Comparison of ENCODE assay signal across 11 cellular contexts in genomic region chr7:137943132-137943551, GRCh38. TPM values are rescaled to one million over a fixed set of nuclear protein-coding genes. Genes with fewer than 3 reads are reported as not detected.
DNase-seq lines count a peak whose midpoint lies in the region; ATAC-seq and TF ChIP-seq lines count a peak whose summit lies in the region.
"Had no signal": no experiment of that assay in that cellular context is flagged by ENCODE, and none has a peak within 500 bp of the region (broad histone marks: within the 10 kb centered on the region; RNA-seq: fewer than 3 reads in every experiment).

No MANE protein-coding gene starts in this region.

- peaks cover 45% of the 10 kb centered on the region for H3K4me1 ChIP-seq in adipocyte (ENCODE audit: control insufficient read depth, insufficient read depth, low read length)
- peaks cover 0 to 70% (median 40%) of the 10 kb centered on the region in 9 donors for H3K4me1 ChIP-seq in heart right ventricle

- intact Hi-C loops in heart right ventricle (cut with DNase I): loop anchor here in 3 of 10 donors (5.0 kb wide), 3 partner anchors 34 to 49 kb away; no protein-coding TSS in a partner anchor

- H3K36me3 ChIP-seq in adipocyte (ENCODE audit: control insufficient read depth, insufficient read depth, low read length, severe bottlenecking): peaks cover 5% of the 10 kb centered on the region
- H3K36me3 ChIP-seq in heart right ventricle: no peaks in the 10 kb centered on the region

- no peak overlapping the region for H3K9ac ChIP-seq in adipocyte (ENCODE audit: low read length)

- peak overlapping the region in 9 of 10 donors; percentile 5 to 82 (median 69) for H3K27ac ChIP-seq in heart right ventricle

- H3K27me3 ChIP-seq in adipocyte (replicated peaks; ENCODE audit: control insufficient read depth, insufficient read depth, low read length) (no peaks in the 10 kb centered on the region), heart right ventricle (no peaks in the 10 kb centered on the region)

- DNase-seq in DMS 273 (lab: John Stamatoyannopoulos, UW; ENCODE audit: unreplicated experiment) (peak; percentile 68), adipocyte (ENCODE audit: low read depth) (peak; percentile 66), heart right ventricle (peak in 1 of 2 donors; percentile 69), pulmonary artery endothelial cell (ENCODE audit: low read depth, low spot score) (peak; percentile 43), NCI-H748 treated with DMSO at 0.1 percent for 48 hours (lab: John Stamatoyannopoulos, UW) (no peak), SK-N-DZ (ENCODE audit: low spot score) (no peak)
- DNase-seq in activated naive CD4-positive, alpha-beta T cell treated with Interleukin-2 at 50 U/mL for 16 hours: no peak
- DNase-seq: activated effector memory CD4-positive, alpha-beta T cell treated with Interleukin-2 at 50 U/mL for 16 hours; naive B cell; NCI-H345 had no signal

- peak; percentile 82 to 92 (median 90) for ATAC-seq in heart right ventricle
- ATAC-seq in HG02678 (IDR thresholded peaks at IDR 0.05; ENCODE audit: unreplicated experiment): no peak

- TF ChIP-seq CTCF in heart right ventricle (IDR thresholded peaks at IDR 0.05): no peak

- H3K4me3 ChIP-seq in adipocyte (ENCODE audit: low read length): no peak overlapping the region
- H3K4me3 ChIP-seq in heart right ventricle: no peak overlapping the region

- H3K9me3 ChIP-seq in adipocyte (ENCODE audit: control insufficient read depth, low read length) (no peaks in the 10 kb centered on the region), heart right ventricle (no peaks in the 10 kb centered on the region)

- 72 to 75% methylated on average over 2 of the region's 2 CpGs for WGBS in heart right ventricle, 2 donors

RNA-seq across cellular contexts. Expression of gene CREB3L2, which starts 58.7 kb away (rescaled TPM):
- total RNA-seq in heart right ventricle (10 to 100 TPM; 16.1 to 34.2 (median 23.7) TPM), pulmonary artery endothelial cell (23.3 and 23.5 TPM in 2 replicates)
- polyA plus RNA-seq in heart right ventricle: 1 to 10 TPM; 4.2 to 8.4 TPM
- 3.4 and 3.5 TPM in 2 replicates for polyA plus RNA-seq in SK-N-DZ (2014; cell fraction: cytosol; rRNA removed)
- polyA plus RNA-seq in SK-N-DZ (2014; cell fraction: nucleus; rRNA removed): 1.2 and 2.0 TPM in 2 replicates

Comparison
In these comparisons a context has a peak if more than half of its experiments do, and no peak if none do; other contexts are left out.
1. DNase-seq: peak in DMS 273 (single experiment), adipocyte (single experiment) and pulmonary artery endothelial cell (single experiment); none in NCI-H748 treated with DMSO at 0.1 percent for 48 hours (single experiment), activated naive CD4-positive, alpha-beta T cell treated with Interleukin-2 at 50 U/mL for 16 hours (single experiment) and SK-N-DZ (single experiment).